Comparison of ENCODE assay signal across 18 cellular contexts in genomic region chr2:121826036-121826435, GRCh38.
DNase-seq lines count a peak whose midpoint lies in the region; ATAC-seq and TF ChIP-seq lines count a peak whose summit lies in the region.
"Had no signal": no experiment of that assay in that cellular context is flagged by ENCODE, and none has a peak within 500 bp of the region (broad histone marks: within the 10 kb centered on the region; RNA-seq: fewer than 3 reads in every experiment).

No MANE protein-coding gene starts in this region.

- H3K36me3 ChIP-seq in cardiac muscle cell: no peaks in the 10 kb centered on the region
- H3K36me3 ChIP-seq in left ventricle myocardium inferior: no peaks in the 10 kb centered on the region
- H3K36me3 ChIP-seq: BLaER1 treated with 17β-estradiol and CSF1 and Interleukin-3, amounts not matched to agents 10 nM and 100 nM had no signal

- in situ Hi-C loops in SK-MEL-5 (cut with HindIII; ENCODE audit: low pct_unique_long_range_greater_than_20kb, low sequenced_read_pairs): no loop called here
- in situ Hi-C loops in KBM-7 (cut with MboI; ENCODE audit: low pct_unique_long_range_greater_than_20kb, low sequenced_read_pairs): no loop called here

- TF ChIP-seq CTCF in cardiac muscle cell (IDR thresholded peaks at IDR 0.05; ENCODE audit: low read depth, low read length): no peak
- no peak for TF ChIP-seq CTCF in left ventricle myocardium inferior (IDR thresholded peaks at IDR 0.05; ENCODE audit: borderline replicate concordance)
- TF ChIP-seq CTCF in type B pancreatic cell (conservative IDR thresholded peaks at IDR 0.05): no peak

- peaks cover 5% of the 10 kb centered on the region for H3K4me1 Mint-ChIP-seq in type B pancreatic cell (ENCODE audit: unreplicated experiment)
- H3K4me1 Mint-ChIP-seq: IgD-negative memory B cell had no signal

- H3K4me3 ChIP-seq in cardiac muscle cell: no peak overlapping the region
- H3K4me3 ChIP-seq in left ventricle myocardium inferior: no peak overlapping the region
- H3K4me3 ChIP-seq: BLaER1 treated with 17β-estradiol and CSF1 and Interleukin-3, amounts not matched to agents 10 nM and 100 nM; SK-N-MC had no signal

- H3K36me3 Mint-ChIP-seq in type B pancreatic cell: no peaks in the 10 kb centered on the region
- H3K36me3 Mint-ChIP-seq: IgD-negative memory B cell had no signal

- H3K4me3 Mint-ChIP-seq in type B pancreatic cell: no peak overlapping the region
- H3K4me3 Mint-ChIP-seq: IgD-negative memory B cell had no signal

- H3K9me3 ChIP-seq in cardiac muscle cell (ENCODE audit: low read depth) (no peaks in the 10 kb centered on the region), left ventricle myocardium inferior (replicated peaks) (peaks cover 14% of the 10 kb centered on the region)

- ATAC-seq in left cardiac atrium: peak; percentile 50 to 88

- DNase-seq in cardiac muscle cell (ENCODE audit: low read depth in 1 of 2, low spot score in 1 of 2): peak; percentile 3 to 25
- no peak for DNase-seq in left ventricle myocardium inferior
- peak; percentile 6 for DNase-seq in SK-MEL-5 (ENCODE audit: low read depth, low spot score)
- no peak for DNase-seq in left cardiac atrium
- DNase-seq in type B pancreatic cell (ENCODE audit: extremely low spot score, unreplicated experiment): no peak
- DNase-seq in NCI-H2107 (lab: John Stamatoyannopoulos, UW): no peak
- DNase-seq in activated gamma-delta T cell treated with Interleukin-2 at 50 U/mL for 16 hours: no peak
- DNase-seq in KBM-7: no peak
- DNase-seq: DMS 273 treated with DMSO at 0.1 percent for 48 hours; NCI-H1694; NCI-H446 treated with DMSO at 0.1 percent for 48 hours; NK-92 treated with Interleukin-12 subunit alpha and Interleukin-12 subunit beta, amount 100 ng/mL, for 24 hours; OCI-M1; T-helper 1 cell had no signal

- intact Hi-C loops in left ventricle myocardium inferior (cut with micrococcal nuclease): no loop called here
- intact Hi-C loops in left cardiac atrium (cut with DNase I): no loop called here

- no peaks in the 10 kb centered on the region for H3K9me3 Mint-ChIP-seq in type B pancreatic cell

- peaks cover 3% of the 10 kb centered on the region for H3K27me3 Mint-ChIP-seq in type B pancreatic cell

- no peaks in the 10 kb centered on the region for H3K4me1 ChIP-seq in cardiac muscle cell (ENCODE audit: low read depth)
- H3K4me1 ChIP-seq in left ventricle myocardium inferior: no peaks in the 10 kb centered on the region

- no peak overlapping the region for H3K27ac ChIP-seq in cardiac muscle cell
- no peak overlapping the region for H3K27ac ChIP-seq in left ventricle myocardium inferior (replicated peaks)
- H3K27ac ChIP-seq: BLaER1 treated with 17β-estradiol and CSF1 and Interleukin-3, amounts not matched to agents 10 nM and 100 nM; RWPE1; SK-N-MC had no signal

- H3K27me3 ChIP-seq in cardiac muscle cell (no peaks in the 10 kb centered on the region), left ventricle myocardium inferior (ENCODE audit: low read depth) (no peaks in the 10 kb centered on the region)
- H3K27me3 ChIP-seq: BLaER1 treated with 17β-estradiol and CSF1 and Interleukin-3, amounts not matched to agents 10 nM and 100 nM had no signal

- peak overlapping the region; percentile 11 for H3K27ac Mint-ChIP-seq in type B pancreatic cell
- H3K27ac Mint-ChIP-seq: IgD-negative memory B cell had no signal

Comparison
In these comparisons a context has a peak if more than half of its experiments do, and no peak if none do; other contexts are left out.
1. DNase-seq: peak in cardiac muscle cell (2 of 2) and SK-MEL-5 (single experiment); none in left ventricle myocardium inferior (single experiment), left cardiac atrium (single experiment), type B pancreatic cell (single experiment), NCI-H2107 (single experiment), activated gamma-delta T cell treated with Interleukin-2 at 50 U/mL for 16 hours (single experiment) and KBM-7 (single experiment).